Comparison of ENCODE assay signal across 13 cellular contexts in the genomic region with DNA sequence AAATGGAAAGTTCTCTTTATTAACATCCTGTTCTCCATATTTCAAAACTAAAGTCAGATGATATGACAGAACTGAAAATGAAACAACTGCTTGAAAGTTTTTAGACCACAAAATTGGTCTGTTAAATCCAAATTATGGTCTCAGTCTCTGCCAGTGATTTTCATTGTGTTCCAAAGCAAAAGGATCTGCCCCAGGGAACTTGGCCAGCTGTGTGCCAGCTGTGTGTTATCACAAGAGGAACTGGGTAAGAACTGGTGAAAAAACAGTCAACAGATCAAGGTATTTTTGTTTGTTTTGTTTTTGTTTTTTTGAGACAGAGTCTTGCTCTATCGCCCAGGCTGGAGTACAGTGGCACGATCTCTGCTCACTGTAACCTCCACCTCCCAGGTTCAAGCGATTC.
DNase-seq lines count a peak whose midpoint lies in the region; ATAC-seq and TF ChIP-seq lines count a peak whose summit lies in the region.
"Had no signal": no experiment of that assay in that cellular context is flagged by ENCODE, and none has a peak within 500 bp of the region (broad histone marks: within the 10 kb centered on the region; RNA-seq: fewer than 3 reads in every experiment).

No MANE protein-coding gene starts in this region.

- ATAC-seq in activated T-cell treated with anti-CD3 and anti-CD28 coated beads, Interleukin-2, amount 50 U/mL, for 72 hours (replicated peaks in 1 of 2): no peak
- ATAC-seq in HG02610 (IDR thresholded peaks at IDR 0.05; ENCODE audit: unreplicated experiment) (peak; percentile 62), HG03442 (IDR thresholded peaks at IDR 0.05; ENCODE audit: unreplicated experiment) (peak; percentile 63), lower lobe of right lung (no peak)
- ATAC-seq: esophagus mucosa had no signal

- H3K27me3 Mint-ChIP-seq in activated T-cell treated with anti-CD3 and anti-CD28 coated beads, Interleukin-2, amount 50 U/mL, for 24 hours: no peaks in the 10 kb centered on the region
- H3K27me3 Mint-ChIP-seq in activated T-cell treated with anti-CD3 and anti-CD28 coated beads, Interleukin-2, amount 50 U/mL, for 72 hours (ENCODE audit: low read depth): no peaks in the 10 kb centered on the region

- no peak overlapping the region for H3K4me3 ChIP-seq in lower lobe of right lung

- no peaks in the 10 kb centered on the region for H3K4me1 ChIP-seq in lower lobe of right lung

- no peak for DNase-seq in activated T-cell treated with anti-CD3 and anti-CD28 coated beads, Interleukin-2, amount 50 U/mL, for 24 hours
- DNase-seq in activated T-cell treated with anti-CD3 and anti-CD28 coated beads, Interleukin-2, amount 50 U/mL, for 72 hours: no peak
- no peak for DNase-seq in activated CD8-positive, alpha-beta memory T cell treated with anti-CD3 and anti-CD28 coated beads, Interleukin-2, amount 50 U/mL, for 4 hours
- no peak for DNase-seq in lower lobe of right lung
- DNase-seq in activated CD8-positive, alpha-beta memory T cell treated with anti-CD3 and anti-CD28 coated beads, Interleukin-2, amount 50 U/mL, for 48 hours: no peak
- DNase-seq in anterior cingulate cortex (lab: John Stamatoyannopoulos, UW): no peak
- DNase-seq: brain microvascular endothelial cell, NCI-H1092, T-helper 9 cell had no signal

- H3K9me3 ChIP-seq in lower lobe of right lung: no peaks in the 10 kb centered on the region
- H3K9me3 ChIP-seq: neutrophil had no signal

- intact Hi-C loops in lower lobe of right lung (cut with DNase I): no loop called here

- no peak for TF ChIP-seq CTCF in lower lobe of right lung (IDR thresholded peaks at IDR 0.05)

- H3K4me3 Mint-ChIP-seq in activated T-cell treated with anti-CD3 and anti-CD28 coated beads, Interleukin-2, amount 50 U/mL, for 24 hours: no peak overlapping the region
- no peak overlapping the region for H3K4me3 Mint-ChIP-seq in activated T-cell treated with anti-CD3 and anti-CD28 coated beads, Interleukin-2, amount 50 U/mL, for 72 hours

- peak overlapping the region; percentile 8 for H3K27ac Mint-ChIP-seq in activated T-cell treated with anti-CD3 and anti-CD28 coated beads, Interleukin-2, amount 50 U/mL, for 24 hours
- no peak overlapping the region for H3K27ac Mint-ChIP-seq in activated T-cell treated with anti-CD3 and anti-CD28 coated beads, Interleukin-2, amount 50 U/mL, for 72 hours

- H3K36me3 Mint-ChIP-seq in activated T-cell treated with anti-CD3 and anti-CD28 coated beads, Interleukin-2, amount 50 U/mL, for 24 hours (ENCODE audit: low read depth): no peaks in the 10 kb centered on the region
- H3K36me3 Mint-ChIP-seq in activated T-cell treated with anti-CD3 and anti-CD28 coated beads, Interleukin-2, amount 50 U/mL, for 72 hours (ENCODE audit: insufficient read depth in 2 of 2): no peaks in the 10 kb centered on the region

- no peak overlapping the region for H3K27ac ChIP-seq in lower lobe of right lung
- H3K27ac ChIP-seq: brain microvascular endothelial cell, neutrophil had no signal

- no peaks in the 10 kb centered on the region for H3K9me3 Mint-ChIP-seq in activated T-cell treated with anti-CD3 and anti-CD28 coated beads, Interleukin-2, amount 50 U/mL, for 24 hours
- H3K9me3 Mint-ChIP-seq in activated T-cell treated with anti-CD3 and anti-CD28 coated beads, Interleukin-2, amount 50 U/mL, for 72 hours: no peaks in the 10 kb centered on the region

- H3K27me3 ChIP-seq in lower lobe of right lung (ENCODE audit: low read depth): no peaks in the 10 kb centered on the region
- H3K27me3 ChIP-seq: brain microvascular endothelial cell, neutrophil had no signal

- H3K4me1 Mint-ChIP-seq in activated T-cell treated with anti-CD3 and anti-CD28 coated beads, Interleukin-2, amount 50 U/mL, for 24 hours (ENCODE audit: low read depth): peaks cover 2% of the 10 kb centered on the region
- no peaks in the 10 kb centered on the region for H3K4me1 Mint-ChIP-seq in activated T-cell treated with anti-CD3 and anti-CD28 coated beads, Interleukin-2, amount 50 U/mL, for 72 hours (ENCODE audit: low read depth)

- H3K36me3 ChIP-seq in lower lobe of right lung: no peaks in the 10 kb centered on the region
- H3K36me3 ChIP-seq: brain microvascular endothelial cell, neutrophil had no signal

Comparison
In these comparisons a context has a peak if more than half of its experiments do, and no peak if none do; other contexts are left out.
1. ATAC-seq: peak in HG02610 (single experiment) and HG03442 (single experiment); none in activated T-cell treated with anti-CD3 and anti-CD28 coated beads, Interleukin-2, amount 50 U/mL, for 72 hours (0 of 2) and lower lobe of right lung (0 of 2).